14 cellular contexts compared by ENCODE assay signal in genomic region chr10:91167406-91167805, GRCh38. TPM values are rescaled to one million over a fixed set of nuclear protein-coding genes. Genes with fewer than 3 reads are reported as not detected.
DNase-seq lines count a peak whose midpoint lies in the region; ATAC-seq and TF ChIP-seq lines count a peak whose summit lies in the region.
"Had no signal": no experiment of that assay in that cellular context is flagged by ENCODE, and none has a peak within 500 bp of the region (broad histone marks: within the 10 kb centered on the region; RNA-seq: fewer than 3 reads in every experiment).

No MANE protein-coding gene starts in this region.

- H3K36me3 ChIP-seq in CD8-positive, alpha-beta memory T cell (ENCODE audit: insufficient read depth, low read length) = no peaks in the 10 kb centered on the region
- H3K36me3 ChIP-seq: BLaER1 treated with 17β-estradiol and CSF1 and Interleukin-3, amounts not matched to agents 10 nM and 100 nM; HAP-1 had no signal

- H3K9me3 Mint-ChIP-seq in CD4-positive, alpha-beta T cell = peaks cover 8% of the 10 kb centered on the region
- H3K9me3 Mint-ChIP-seq in CD8-positive, alpha-beta memory T cell = peaks cover 0 to 10% (median 8%) of the 10 kb centered on the region in 5 donors
- peaks cover 17% of the 10 kb centered on the region for H3K9me3 Mint-ChIP-seq in activated T-helper 17 cell treated with anti-CD3 and anti-CD28 coated beads, Interleukin-2, amount 50 U/mL, for 72 hours
- H3K9me3 Mint-ChIP-seq in naive thymus-derived CD8-positive, alpha-beta T cell = peaks cover 0 to 51% (median 22%) of the 10 kb centered on the region in 9 donors
- no peaks in the 10 kb centered on the region for H3K9me3 Mint-ChIP-seq in natural killer cell

- no peak for TF ChIP-seq CTCF in CD4-positive, alpha-beta T cell (IDR thresholded peaks at IDR 0.05)
- TF ChIP-seq CTCF in natural killer cell (IDR thresholded peaks at IDR 0.05) = no peak

- peaks cover 50% of the 10 kb centered on the region for H3K36me3 Mint-ChIP-seq in CD4-positive, alpha-beta T cell (ENCODE audit: low read depth)
- peaks cover 12 to 18% (median 15%) of the 10 kb centered on the region in 3 donors for H3K36me3 Mint-ChIP-seq in CD8-positive, alpha-beta memory T cell
- peaks cover 23% of the 10 kb centered on the region for H3K36me3 Mint-ChIP-seq in activated T-helper 17 cell treated with anti-CD3 and anti-CD28 coated beads, Interleukin-2, amount 50 U/mL, for 72 hours (ENCODE audit: low read depth)
- peaks cover 18 to 32% (median 25%) of the 10 kb centered on the region in 3 donors for H3K36me3 Mint-ChIP-seq in naive thymus-derived CD8-positive, alpha-beta T cell
- no peaks in the 10 kb centered on the region for H3K36me3 Mint-ChIP-seq in natural killer cell

- CTCF ChIA-PET in CD4-positive, alpha-beta T cell (lab: Charles Lee) = no interaction called here
- CTCF ChIA-PET in CD8-positive, alpha-beta memory T cell (lab: Charles Lee) = no interaction called here

- peaks cover 74% of the 10 kb centered on the region for H3K4me1 Mint-ChIP-seq in CD4-positive, alpha-beta T cell (ENCODE audit: low read depth)
- peaks cover 67 to 79% (median 78%) of the 10 kb centered on the region in 3 donors for H3K4me1 Mint-ChIP-seq in CD8-positive, alpha-beta memory T cell
- H3K4me1 Mint-ChIP-seq in activated T-helper 17 cell treated with anti-CD3 and anti-CD28 coated beads, Interleukin-2, amount 50 U/mL, for 72 hours = peaks cover 41% of the 10 kb centered on the region
- H3K4me1 Mint-ChIP-seq in naive thymus-derived CD8-positive, alpha-beta T cell = peaks cover 37 to 62% (median 55%) of the 10 kb centered on the region in 4 donors
- peaks cover 39 to 46% of the 10 kb centered on the region in 2 donors for H3K4me1 Mint-ChIP-seq in natural killer cell

- no peaks in the 10 kb centered on the region for H3K27me3 ChIP-seq in CD4-positive, alpha-beta T cell (ENCODE audit: control insufficient read depth, insufficient read depth, low read length)
- no peaks in the 10 kb centered on the region for H3K27me3 ChIP-seq in CD8-positive, alpha-beta memory T cell (ENCODE audit: insufficient read depth, low read length, poor library complexity, severe bottlenecking)

- H3K4me1 ChIP-seq in CD8-positive, alpha-beta memory T cell (ENCODE audit: insufficient read depth, low read length) = peaks cover 29% of the 10 kb centered on the region

- H3K27ac ChIP-seq in CD4-positive, alpha-beta T cell (ENCODE audit: low read depth, low read length) = no peak overlapping the region
- H3K27ac ChIP-seq in CD8-positive, alpha-beta memory T cell (ENCODE audit: low read depth, low read length) = no peak overlapping the region
- H3K27ac ChIP-seq: BLaER1 treated with 17β-estradiol and CSF1 and Interleukin-3, amounts not matched to agents 10 nM and 100 nM; HL-60 had no signal

- no peak for DNase-seq in CD4-positive, alpha-beta T cell
- no peak for DNase-seq in CD8-positive, alpha-beta memory T cell
- DNase-seq in naive thymus-derived CD8-positive, alpha-beta T cell = no peak
- no peak for DNase-seq in natural killer cell
- no peak for DNase-seq in middle frontal gyrus (ENCODE audit: extremely low spot score, low spot score)
- DNase-seq in NCI-H2029 treated with DMSO at 0.1 percent for 48 hours (lab: John Stamatoyannopoulos, UW) = no peak
- DNase-seq: DMS153, DMS79, GF-D8 had no signal

- H3K9me3 ChIP-seq in CD4-positive, alpha-beta T cell (ENCODE audit: control insufficient read depth, low read length) = peaks cover 3% of the 10 kb centered on the region
- H3K9me3 ChIP-seq in CD8-positive, alpha-beta memory T cell (ENCODE audit: low read length) = no peaks in the 10 kb centered on the region
- H3K9me3 ChIP-seq: HAP-1 had no signal

- no peak for ATAC-seq in CD4-positive, alpha-beta T cell (ENCODE audit: poor library complexity)
- ATAC-seq in activated T-helper 17 cell treated with anti-CD3 and anti-CD28 coated beads, Interleukin-2, amount 50 U/mL, for 72 hours (replicated peaks) = no peak
- ATAC-seq in naive thymus-derived CD8-positive, alpha-beta T cell = no peak
- ATAC-seq in natural killer cell = no peak

- intact Hi-C loops in CD4-positive, alpha-beta T cell (cut with DNase I, micrococcal nuclease) = loop anchor here in 1 of 2 experiments (10.0 kb wide), 1 partner anchor 757 kb away; the partner anchor contains the start of gene BTAF1
- intact Hi-C loops in natural killer cell (cut with micrococcal nuclease) = no loop called here

- no peak overlapping the region for H3K4me3 ChIP-seq in CD8-positive, alpha-beta memory T cell (ENCODE audit: low read length)
- H3K4me3 ChIP-seq: BLaER1 treated with 17β-estradiol and CSF1 and Interleukin-3, amounts not matched to agents 10 nM and 100 nM; HAP-1 had no signal

- peak overlapping the region; percentile 2 for H3K27ac Mint-ChIP-seq in CD4-positive, alpha-beta T cell
- H3K27ac Mint-ChIP-seq in CD8-positive, alpha-beta memory T cell = peak overlapping the region in 6 of 8 donors; percentile 3 to 38 (median 22)
- peak overlapping the region; percentile 5 for H3K27ac Mint-ChIP-seq in activated T-helper 17 cell treated with anti-CD3 and anti-CD28 coated beads, Interleukin-2, amount 50 U/mL, for 72 hours
- H3K27ac Mint-ChIP-seq in naive thymus-derived CD8-positive, alpha-beta T cell = peak overlapping the region in 8 of 10 donors; percentile 0 to 79 (median 20)
- no peak overlapping the region for H3K27ac Mint-ChIP-seq in natural killer cell

- H3K27me3 Mint-ChIP-seq in CD4-positive, alpha-beta T cell = no peaks in the 10 kb centered on the region
- H3K27me3 Mint-ChIP-seq in CD8-positive, alpha-beta memory T cell = peaks cover 0 to 1% of the 10 kb centered on the region in 2 donors
- no peaks in the 10 kb centered on the region for H3K27me3 Mint-ChIP-seq in activated T-helper 17 cell treated with anti-CD3 and anti-CD28 coated beads, Interleukin-2, amount 50 U/mL, for 72 hours
- no peaks in the 10 kb centered on the region for H3K27me3 Mint-ChIP-seq in naive thymus-derived CD8-positive, alpha-beta T cell
- no peaks in the 10 kb centered on the region for H3K27me3 Mint-ChIP-seq in natural killer cell (ENCODE audit: low read depth in 2 of 2)
- H3K27me3 Mint-ChIP-seq: B cell had no signal

- H3K4me3 Mint-ChIP-seq in CD4-positive, alpha-beta T cell = no peak overlapping the region
- H3K4me3 Mint-ChIP-seq in CD8-positive, alpha-beta memory T cell = no peak overlapping the region
- H3K4me3 Mint-ChIP-seq in activated T-helper 17 cell treated with anti-CD3 and anti-CD28 coated beads, Interleukin-2, amount 50 U/mL, for 72 hours = no peak overlapping the region
- H3K4me3 Mint-ChIP-seq in naive thymus-derived CD8-positive, alpha-beta T cell = no peak overlapping the region
- H3K4me3 Mint-ChIP-seq in natural killer cell = no peak overlapping the region
- H3K4me3 Mint-ChIP-seq: B cell had no signal

- POLR2A ChIA-PET in CD4-positive, alpha-beta T cell (lab: Charles Lee) = no interaction called here
- POLR2A ChIA-PET in CD8-positive, alpha-beta memory T cell (lab: Charles Lee) = no interaction called here
- POLR2A ChIA-PET in naive thymus-derived CD8-positive, alpha-beta T cell (lab: Charles Lee) = no interaction called here

RNA-seq across cellular contexts. Expression of gene PCGF5, which starts 53.1 kb away (rescaled TPM):
- total RNA-seq in CD4-positive, alpha-beta T cell = 10 to 100 TPM; 57.7 to 58.4 TPM
- 10 to 100 TPM; 57.0 to 58.0 TPM for total RNA-seq in CD8-positive, alpha-beta memory T cell
- 68.4 TPM for polyA plus RNA-seq in CD8-positive, alpha-beta memory T cell
- total RNA-seq in activated T-helper 17 cell treated with anti-CD3 and anti-CD28 coated beads, Interleukin-2, amount 50 U/mL, for 72 hours = 10 to 100 TPM; 32.9 to 37.3 TPM
- total RNA-seq in naive thymus-derived CD8-positive, alpha-beta T cell = 10 to 100 TPM; 51.1 to 51.7 TPM
- polyA plus RNA-seq in naive thymus-derived CD8-positive, alpha-beta T cell = 10 to 100 TPM; 55.7 to 73.5 (median 60.8) TPM
- total RNA-seq in natural killer cell = 10 to 100 TPM; 52.5 to 60.2 (median 58.6) TPM

Comparison
In these comparisons a context has a peak if more than half of its experiments do, and no peak if none do; other contexts are left out.
1. H3K27ac Mint-ChIP-seq: peak in CD4-positive, alpha-beta T cell (single experiment), CD8-positive, alpha-beta memory T cell (6 of 8), activated T-helper 17 cell treated with anti-CD3 and anti-CD28 coated beads, Interleukin-2, amount 50 U/mL, for 72 hours (single experiment) and naive thymus-derived CD8-positive, alpha-beta T cell (8 of 10); none in natural killer cell (0 of 2).